In genomic region chr16:15703029-15703736, GRCh38 we compare ENCODE assay signal across 14 cellular contexts. TPM values are rescaled to one million over a fixed set of nuclear protein-coding genes. Genes with fewer than 3 reads are reported as not detected.
DNase-seq lines count a peak whose midpoint lies in the region; ATAC-seq, FAIRE-seq and TF ChIP-seq lines count a peak whose summit lies in the region.
"Had no signal": no experiment of that assay in that cellular context is flagged by ENCODE, and none has a peak within 500 bp of the region (broad histone marks: within the 10 kb centered on the region; RNA-seq: fewer than 3 reads in every experiment).

No MANE protein-coding gene starts in this region.

- POLR2A ChIA-PET in Caco-2 (lab: Charles Lee), result no interaction called here

- H3K36me3 Mint-ChIP-seq in Caco-2 (ENCODE audit: insufficient read depth, unreplicated experiment), result peaks cover 39% of the 10 kb centered on the region
- no peaks in the 10 kb centered on the region for H3K36me3 Mint-ChIP-seq in T-helper 17 cell (ENCODE audit: low read depth)
- peaks cover 33% of the 10 kb centered on the region for H3K36me3 Mint-ChIP-seq in endodermal cell (ENCODE audit: low read depth)
- H3K36me3 Mint-ChIP-seq in osteocyte (ENCODE audit: unreplicated experiment), result peaks cover 17% of the 10 kb centered on the region

- no peak overlapping the region for H3K9ac ChIP-seq in endodermal cell (ENCODE audit: extremely low read depth, low read length, poor library complexity, severe bottlenecking)

- BruUV-seq in Caco-2 (replicated peaks; lab: Mats Ljungman, UMichigan), result no TSS peak

- H4K20me1 ChIP-seq in hepatocyte (ENCODE audit: insufficient read depth, poor library complexity, severe bottlenecking), result no peaks in the 10 kb centered on the region

- H3K9me3 Mint-ChIP-seq in Caco-2 (ENCODE audit: unreplicated experiment) (no peaks in the 10 kb centered on the region), endodermal cell (no peaks in the 10 kb centered on the region), osteocyte (ENCODE audit: unreplicated experiment) (no peaks in the 10 kb centered on the region)

- no peaks in the 10 kb centered on the region for H3K9me3 ChIP-seq in Caco-2
- H3K9me3 ChIP-seq in T-helper 17 cell (ENCODE audit: control insufficient read depth, low read length, poor library complexity, severe bottlenecking), result no peaks in the 10 kb centered on the region
- H3K9me3 ChIP-seq in endodermal cell (ENCODE audit: control insufficient read depth, low read length), result no peaks in the 10 kb centered on the region
- H3K9me3 ChIP-seq in hepatocyte (ENCODE audit: low read depth), result no peaks in the 10 kb centered on the region

- TF ChIP-seq CTCF in Caco-2 (IDR thresholded peaks at IDR 0.05; ENCODE audit: insufficient read depth in 1 of 2, low read depth in 1 of 2, low read length in 1 of 2, severe bottlenecking in 1 of 2, unreplicated experiment in 1 of 2) (no peak), endodermal cell (conservative IDR thresholded peaks at IDR 0.05) (no peak), osteocyte (IDR thresholded peaks at IDR 0.05) (no peak), hepatocyte (IDR thresholded peaks at IDR 0.05; ENCODE audit: poor library complexity) (no peak)

- H3K36me3 ChIP-seq in Caco-2 (ENCODE audit: control insufficient read depth, insufficient read depth, low read length) (no peaks in the 10 kb centered on the region; the same call in 1 of the 2 replicates), endodermal cell (ENCODE audit: control insufficient read depth, insufficient read depth, low read length) (peaks cover 23% of the 10 kb centered on the region), hepatocyte (replicated peaks; ENCODE audit: insufficient read depth, low read depth) (no peaks in the 10 kb centered on the region)

- CTCF ChIA-PET in Caco-2 (lab: Charles Lee), result no interaction called here

- H3K79me2 ChIP-seq in hepatocyte, result no peaks in the 10 kb centered on the region

- ATAC-seq in T-helper 17 cell, result no peak
- ATAC-seq: foreskin keratinocyte had no signal

- no peaks in the 10 kb centered on the region for H3K27me3 ChIP-seq in Caco-2 (replicated peaks; ENCODE audit: control insufficient read depth, insufficient read depth, low read length)
- no peaks in the 10 kb centered on the region for H3K27me3 ChIP-seq in endodermal cell (ENCODE audit: control insufficient read depth, insufficient read depth, low read length, poor library complexity, severe bottlenecking)
- no peaks in the 10 kb centered on the region for H3K27me3 ChIP-seq in hepatocyte
- H3K27me3 ChIP-seq: foreskin keratinocyte had no signal

- H3K4me1 ChIP-seq in Caco-2 (no peaks in the 10 kb centered on the region), endodermal cell (ENCODE audit: control insufficient read depth, insufficient read depth, low read length) (no peaks in the 10 kb centered on the region), hepatocyte (ENCODE audit: insufficient read depth) (no peaks in the 10 kb centered on the region)
- H3K4me1 ChIP-seq: foreskin keratinocyte had no signal

- H3K4me3 Mint-ChIP-seq in Caco-2 (ENCODE audit: unreplicated experiment) (no peak overlapping the region), T-helper 17 cell (no peak overlapping the region), endodermal cell (no peak overlapping the region), osteocyte (ENCODE audit: unreplicated experiment) (no peak overlapping the region)

- peak overlapping the region; percentile 49 for H3K27ac Mint-ChIP-seq in Caco-2 (ENCODE audit: unreplicated experiment)
- H3K27ac Mint-ChIP-seq in T-helper 17 cell, result peak overlapping the region; percentile 59
- H3K27ac Mint-ChIP-seq in endodermal cell, result peak overlapping the region; percentile 62
- H3K27ac Mint-ChIP-seq in osteocyte (ENCODE audit: unreplicated experiment), result peak overlapping the region; percentile 18

- WGBS in endodermal cell (ENCODE audit: insufficient coverage in 1 of 2, insufficient read length in 1 of 2), 2 experiments, result 90 to 93% methylated on average over 13 to 14 of the region's 14 CpGs
- whole genome bisulfite sequencing in hepatocyte (ENCODE audit: low lambda C conversion rate, missing lambda C conversion rate), result 93% methylated on average over 14 of the region's 14 CpGs

- no peak overlapping the region for H2AFZ ChIP-seq in hepatocyte

- peaks cover 6% of the 10 kb centered on the region for H3K4me1 Mint-ChIP-seq in Caco-2 (ENCODE audit: low read depth, unreplicated experiment)
- H3K4me1 Mint-ChIP-seq in T-helper 17 cell, result peaks cover 13% of the 10 kb centered on the region
- H3K4me1 Mint-ChIP-seq in endodermal cell, result no peaks in the 10 kb centered on the region
- H3K4me1 Mint-ChIP-seq in osteocyte (ENCODE audit: unreplicated experiment), result no peaks in the 10 kb centered on the region

- no peak overlapping the region for H3K4me2 ChIP-seq in hepatocyte

- DNase-seq in Caco-2 (no peak), T-helper 17 cell (no peak), endodermal cell (no peak), osteocyte (ENCODE audit: extremely low spot score, unreplicated experiment) (no peak), hepatocyte (ENCODE audit: low spot score) (no peak), NCI-H2171 treated with DMSO at 0.1 percent for 48 hours (lab: John Stamatoyannopoulos, UW) (no peak), urothelium cell line (ENCODE audit: low spot score) (no peak)
- DNase-seq: Calu3; NCI-H187 treated with DMSO at 0.1 percent for 48 hours; stimulated activated CD4-positive, alpha-beta T cell treated with anti-CD3 and anti-CD28 coated beads, Interleukin-4, amount 100 ng/mL, for 4 hours; stimulated activated naive CD4-positive, alpha-beta T cell treated with Interleukin-2 at 50 U/mL for 16 hours had no signal

- H3K27me3 Mint-ChIP-seq in Caco-2 (ENCODE audit: insufficient read depth, unreplicated experiment), result no peaks in the 10 kb centered on the region
- H3K27me3 Mint-ChIP-seq in T-helper 17 cell, result no peaks in the 10 kb centered on the region
- H3K27me3 Mint-ChIP-seq in endodermal cell (ENCODE audit: insufficient read depth), result no peaks in the 10 kb centered on the region
- no peaks in the 10 kb centered on the region for H3K27me3 Mint-ChIP-seq in osteocyte (ENCODE audit: unreplicated experiment)

- H3K27ac ChIP-seq in endodermal cell (ENCODE audit: low read depth, low read length), result no peak overlapping the region
- no peak overlapping the region for H3K27ac ChIP-seq in hepatocyte
- H3K27ac ChIP-seq: foreskin keratinocyte, HL-60 had no signal

- H3K9me2 ChIP-seq in hepatocyte (replicated peaks; ENCODE audit: insufficient read depth), result no peaks in the 10 kb centered on the region

- intact Hi-C loops in Caco-2 (cut with micrococcal nuclease; ENCODE audit: unreplicated experiment), result no loop called here

- no peak for FAIRE-seq in urothelium cell line (lab: Jason Lieb, UNC)
- FAIRE-seq: H1 had no signal

- H3K4me3 ChIP-seq in Caco-2 (ENCODE audit: low read depth, low read length) (no peak overlapping the region), endodermal cell (ENCODE audit: low read length) (no peak overlapping the region), hepatocyte (no peak overlapping the region)

RNA-seq across cellular contexts. Expression of gene NDE1, which starts 53.1 kb away (rescaled TPM):
- total RNA-seq in Caco-2 (2022) (60.7 and 67.7 TPM in 2 replicates), T-helper 17 cell (100 to 1,000 TPM; 122 to 123 TPM), endodermal cell (10 to 100 TPM; 60.5 to 69.2 TPM), osteocyte (41.0 and 45.4 TPM in 2 replicates), hepatocyte (11.8 and 13.1 TPM in 2 replicates)
- 75.0 TPM for polyA plus RNA-seq in endodermal cell (2013, experiment 1 of 2)
- 73.9 TPM for polyA plus RNA-seq in endodermal cell (2013, experiment 2 of 2)
- 10.3 TPM in 2 replicates for polyA plus RNA-seq in hepatocyte
